Comparison of ENCODE assay signal across 1 cellular context in genomic region chr6:144090384-144090783, GRCh38.
TF ChIP-seq lines count a peak whose summit lies in the region.

No MANE protein-coding gene starts in this region.

TF ChIP-seq in SK-N-SH, 30 proteins besides CTCF, POLR2A, EP300 and RAD21 (continued from another document):
- TF ChIP-seq, protein P1, sequence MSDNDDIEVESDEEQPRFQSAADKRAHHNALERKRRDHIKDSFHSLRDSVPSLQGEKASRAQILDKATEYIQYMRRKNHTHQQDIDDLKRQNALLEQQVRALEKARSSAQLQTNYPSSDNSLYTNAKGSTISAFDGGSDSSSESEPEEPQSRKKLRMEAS (IDR thresholded peaks at IDR 0.05; ENCODE audit: low read depth), result no peak
